In genomic region chr12:30396576-30396975, GRCh38 we compare ENCODE assay signal across 23 cellular contexts.
"Had no signal": no experiment of that assay in that cellular context is flagged by ENCODE, and none has a peak within 500 bp of the region (broad histone marks: within the 10 kb centered on the region; RNA-seq: fewer than 3 reads in every experiment).

No MANE protein-coding gene starts in this region.

- H3K36me3 ChIP-seq: colonic mucosa, esophagus muscularis mucosa, gastroesophageal sphincter, heart left ventricle, left lung, lower lobe of right lung had no signal

- H3K27me3 ChIP-seq: colonic mucosa, dorsolateral prefrontal cortex, esophagus muscularis mucosa, foreskin keratinocyte, gastroesophageal sphincter, heart left ventricle, hepatocyte, left lung had no signal

- H3K4me1 ChIP-seq: colonic mucosa, esophagus muscularis mucosa, foreskin keratinocyte, gastroesophageal sphincter, heart left ventricle, left lung, lower lobe of right lung had no signal

- DNase-seq: colonic mucosa; cortex of kidney; dermis blood vessel endothelial cell; dorsolateral prefrontal cortex; effector CD4-positive, alpha-beta T cell; effector memory CD4-positive, alpha-beta T cell; foreskin keratinocyte; heart left ventricle; hypothalamus; left cardiac atrium; left lung; left ventricle myocardium superior; lower lobe of right lung; mesenchymal stem cell; midbrain; naive thymus-derived CD4-positive, alpha-beta T cell had no signal

- H3K4me2 ChIP-seq: hepatocyte had no signal

- H3K79me2 ChIP-seq: hepatocyte had no signal

- H3K4me3 ChIP-seq: colonic mucosa, dorsolateral prefrontal cortex, esophagus muscularis mucosa, gastroesophageal sphincter, heart left ventricle, hepatocyte, left lung, lower lobe of right lung had no signal

- H3K27ac ChIP-seq: colonic mucosa, dorsolateral prefrontal cortex, esophagus muscularis mucosa, foreskin keratinocyte, gastroesophageal sphincter, heart left ventricle, hepatocyte, left lung, lower lobe of right lung had no signal

- H3K9me3 ChIP-seq: colonic mucosa had no signal

- ATAC-seq: foreskin keratinocyte; gastroesophageal sphincter; heart left ventricle; left cardiac atrium; left lung; left ventricle myocardium superior; lower lobe of right lung; naive thymus-derived CD4-positive, alpha-beta T cell had no signal

- FAIRE-seq: endothelial cell of umbilical vein, frontal cortex, islet of Langerhans, keratinocyte had no signal
